ENCODE assay signal across 1 cellular context in genomic region chr19:34676697-34677385, GRCh38.
TF ChIP-seq lines count a peak whose summit lies in the region.

A gene with protein sequence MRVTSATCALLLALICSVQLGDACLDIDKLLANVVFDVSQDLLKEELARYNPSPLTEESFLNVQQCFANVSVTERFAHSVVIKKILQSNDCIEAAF (minus strand): TSS chr19:34677159. CDS start chr19:34594563, 82,596 bp downstream.

TF ChIP-seq in liver, 16 proteins besides CTCF, POLR2A, EP300 and RAD21 (continued from another document):
- TF ChIP-seq, protein P1, sequence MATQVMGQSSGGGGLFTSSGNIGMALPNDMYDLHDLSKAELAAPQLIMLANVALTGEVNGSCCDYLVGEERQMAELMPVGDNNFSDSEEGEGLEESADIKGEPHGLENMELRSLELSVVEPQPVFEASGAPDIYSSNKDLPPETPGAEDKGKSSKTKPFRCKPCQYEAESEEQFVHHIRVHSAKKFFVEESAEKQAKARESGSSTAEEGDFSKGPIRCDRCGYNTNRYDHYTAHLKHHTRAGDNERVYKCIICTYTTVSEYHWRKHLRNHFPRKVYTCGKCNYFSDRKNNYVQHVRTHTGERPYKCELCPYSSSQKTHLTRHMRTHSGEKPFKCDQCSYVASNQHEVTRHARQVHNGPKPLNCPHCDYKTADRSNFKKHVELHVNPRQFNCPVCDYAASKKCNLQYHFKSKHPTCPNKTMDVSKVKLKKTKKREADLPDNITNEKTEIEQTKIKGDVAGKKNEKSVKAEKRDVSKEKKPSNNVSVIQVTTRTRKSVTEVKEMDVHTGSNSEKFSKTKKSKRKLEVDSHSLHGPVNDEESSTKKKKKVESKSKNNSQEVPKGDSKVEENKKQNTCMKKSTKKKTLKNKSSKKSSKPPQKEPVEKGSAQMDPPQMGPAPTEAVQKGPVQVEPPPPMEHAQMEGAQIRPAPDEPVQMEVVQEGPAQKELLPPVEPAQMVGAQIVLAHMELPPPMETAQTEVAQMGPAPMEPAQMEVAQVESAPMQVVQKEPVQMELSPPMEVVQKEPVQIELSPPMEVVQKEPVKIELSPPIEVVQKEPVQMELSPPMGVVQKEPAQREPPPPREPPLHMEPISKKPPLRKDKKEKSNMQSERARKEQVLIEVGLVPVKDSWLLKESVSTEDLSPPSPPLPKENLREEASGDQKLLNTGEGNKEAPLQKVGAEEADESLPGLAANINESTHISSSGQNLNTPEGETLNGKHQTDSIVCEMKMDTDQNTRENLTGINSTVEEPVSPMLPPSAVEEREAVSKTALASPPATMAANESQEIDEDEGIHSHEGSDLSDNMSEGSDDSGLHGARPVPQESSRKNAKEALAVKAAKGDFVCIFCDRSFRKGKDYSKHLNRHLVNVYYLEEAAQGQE (IDR thresholded peaks at IDR 0.05), result peak; percentile 76
- peak; percentile 96 for TF ChIP-seq YY1 (IDR thresholded peaks at IDR 0.05)
- no peak for TF ChIP-seq ZBTB33 (IDR thresholded peaks at IDR 0.05)
TF ChIP-seq in liver: peak in this region for 9.
